In the genomic region with DNA sequence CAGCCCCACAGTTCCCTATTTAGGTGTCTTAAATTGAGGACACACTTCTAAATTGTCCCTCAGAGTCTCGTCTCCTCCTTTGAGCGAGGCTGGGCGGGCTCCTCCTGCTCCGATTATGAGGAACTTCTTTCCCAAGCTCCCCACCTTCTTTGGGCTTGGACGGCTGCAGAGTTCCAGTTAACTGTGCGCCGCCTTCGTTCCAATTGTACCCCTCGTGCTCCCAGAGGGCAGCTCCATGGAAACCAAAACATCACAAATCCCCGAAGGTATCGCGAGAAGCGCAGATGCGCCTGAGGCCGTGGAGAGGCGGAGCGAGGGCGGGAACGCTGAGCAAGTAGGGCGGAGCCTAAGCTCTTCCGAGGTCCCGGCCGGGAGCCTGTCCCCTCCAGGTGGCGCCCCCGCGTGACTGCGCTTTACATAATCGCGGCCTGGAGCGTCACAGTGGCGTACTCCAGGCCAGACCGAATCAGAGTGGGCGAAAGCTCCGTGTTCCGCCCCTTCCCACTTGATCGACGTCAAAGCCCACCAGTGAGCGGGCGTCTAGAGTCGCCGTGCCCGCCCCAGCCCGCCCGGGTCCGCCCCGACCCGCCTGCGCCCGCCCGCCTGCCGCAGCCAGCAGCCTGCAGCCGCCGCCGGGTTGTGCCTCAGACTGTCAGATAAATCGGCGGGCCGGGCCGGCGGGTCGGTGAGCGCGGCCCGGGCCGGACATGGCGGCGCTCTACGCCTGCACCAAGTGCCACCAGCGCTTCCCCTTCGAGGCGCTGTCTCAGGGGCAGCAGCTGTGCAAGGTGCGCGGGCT, we compare ENCODE assay signal across 8 cellular contexts. TPM values are rescaled to one million over a fixed set of nuclear protein-coding genes. Genes with fewer than 3 reads are reported as not detected.
A peak's percentile ranks its signal among the peaks of the same experiment; 100 is the strongest.
DNase-seq lines count a peak whose midpoint lies in the region; ATAC-seq and TF ChIP-seq lines count a peak whose summit lies in the region.

Gene FAM76A (plus strand): TSS at position 588 of the 799 bp plus-strand sequence. CDS start 120 bp downstream, at position 708.

- 1 to 2% methylated on average over 24 to 30 of the region's 72 CpGs for WGBS in tibial nerve, 2 donors

- ATAC-seq in HG02798 (IDR thresholded peaks at IDR 0.05; ENCODE audit: poor library complexity, unreplicated experiment), result peak; percentile 96

- peak; percentile 73 to 91 for TF ChIP-seq POLR2A in tibial nerve (IDR thresholded peaks at IDR 0.05)

- peak within 1 kb of the TSS; percentile 78 for H3K27ac ChIP-seq in cardiac muscle cell
- peak within 1 kb of the TSS; percentile 87 for H3K27ac ChIP-seq in parathyroid adenoma
- peak within 1 kb of the TSS; percentile 87 to 96 (median 94) for H3K27ac ChIP-seq in tibial nerve

- peak; percentile 88 to 92 for TF ChIP-seq EP300 in tibial nerve (IDR thresholded peaks at IDR 0.05)

- TF ChIP-seq CTCF in GM12875 (IDR thresholded peaks at IDR 0.05; ENCODE audit: borderline replicate concordance, insufficient read depth, low read depth, low read length) (peak; percentile 54), cardiac muscle cell (IDR thresholded peaks at IDR 0.05; ENCODE audit: low read depth, low read length) (peak; percentile 55), parathyroid adenoma (IDR thresholded peaks at IDR 0.05) (peak; percentile 42), tibial nerve (IDR thresholded peaks at IDR 0.05) (peak; percentile 41 to 66 (median 55))

- H3K4me1 ChIP-seq in adipocyte (ENCODE audit: control insufficient read depth, insufficient read depth, low read length) (peaks cover 19% of the 10 kb centered on the region), cardiac muscle cell (ENCODE audit: low read depth) (peaks cover 8% of the 10 kb centered on the region), parathyroid adenoma (no peaks in the 10 kb centered on the region), tibial nerve (peaks cover 0 to 38% (median 13%) of the 10 kb centered on the region in 4 donors)

- H3K27me3 ChIP-seq in adipocyte (replicated peaks; ENCODE audit: control insufficient read depth, insufficient read depth, low read length), result no peaks in the 10 kb centered on the region
- no peaks in the 10 kb centered on the region for H3K27me3 ChIP-seq in cardiac muscle cell
- H3K27me3 ChIP-seq in parathyroid adenoma (ENCODE audit: control insufficient read depth, insufficient read depth, low read length), result no peaks in the 10 kb centered on the region
- no peaks in the 10 kb centered on the region for H3K27me3 ChIP-seq in tibial nerve

- no peaks in the 10 kb centered on the region for H3K79me2 ChIP-seq in parathyroid adenoma

- peak within 1 kb of the TSS; percentile 92 for H2AFZ ChIP-seq in parathyroid adenoma

- H3K36me3 ChIP-seq in adipocyte (ENCODE audit: control insufficient read depth, insufficient read depth, low read length, severe bottlenecking) (peaks cover 16% of the 10 kb centered on the region), cardiac muscle cell (no peaks in the 10 kb centered on the region), parathyroid adenoma (ENCODE audit: control insufficient read depth, insufficient read depth, low read length) (no peaks in the 10 kb centered on the region), tibial nerve (peaks cover 0 to 11% (median 0%) of the 10 kb centered on the region in 3 donors)

- no peaks in the 10 kb centered on the region for H3K9me3 ChIP-seq in adipocyte (ENCODE audit: control insufficient read depth, low read length)
- H3K9me3 ChIP-seq in cardiac muscle cell (ENCODE audit: low read depth), result no peaks in the 10 kb centered on the region
- H3K9me3 ChIP-seq in parathyroid adenoma (ENCODE audit: control insufficient read depth, low read length), result no peaks in the 10 kb centered on the region
- H3K9me3 ChIP-seq in tibial nerve, result no peaks in the 10 kb centered on the region

- DNase-seq in NCI-H1417 treated with DMSO at 0.1 percent for 48 hours (lab: John Stamatoyannopoulos, UW) (peak; percentile 93), SW480 (ENCODE audit: low spot score) (peak; percentile 97), adipocyte (ENCODE audit: low read depth) (peak; percentile 100), cardiac muscle cell (ENCODE audit: low read depth in 1 of 2, low spot score in 1 of 2) (peak; percentile 100), tibial nerve (ENCODE audit: low spot score in 2 of 2) (peak; percentile 99)

- H3K9ac ChIP-seq in adipocyte (ENCODE audit: low read length), result peak within 1 kb of the TSS; percentile 89
- H3K9ac ChIP-seq in parathyroid adenoma, result peak within 1 kb of the TSS; percentile 72

- H3K4me2 ChIP-seq in parathyroid adenoma (ENCODE audit: low read length), result peak within 1 kb of the TSS; percentile 96

- H3K4me3 ChIP-seq in GM12875 (ENCODE audit: low read depth, low read length) (peak within 1 kb of the TSS; percentile 84), adipocyte (ENCODE audit: low read length) (peak within 1 kb of the TSS; percentile 92), cardiac muscle cell (peak within 1 kb of the TSS; percentile 92), parathyroid adenoma (ENCODE audit: low read depth, low read length) (peak within 1 kb of the TSS; percentile 91), tibial nerve (peak within 1 kb of the TSS; percentile 62 to 97 (median 74))

RNA-seq across cellular contexts. Expression of gene FAM76A, which starts in this region (rescaled TPM):
- total RNA-seq in cardiac muscle cell, result 12.6 and 13.4 TPM in 2 replicates
- polyA plus RNA-seq in cardiac muscle cell, result 3.5 and 6.7 TPM in 2 replicates
- 10 to 100 TPM; 16.7 to 41.3 (median 23.7) TPM for total RNA-seq in tibial nerve

Comparison
In these comparisons a context has a peak if more than half of its experiments do, and no peak if none do; other contexts are left out.
1. Peak in every context shown above with its lines: DNase-seq, ATAC-seq, H3K4me3 ChIP-seq and H3K27ac ChIP-seq.